Comparison of ENCODE assay signal across 25 cellular contexts in genomic region chr5:142491679-142492078, GRCh38.
DNase-seq lines count a peak whose midpoint lies in the region; ATAC-seq and TF ChIP-seq lines count a peak whose summit lies in the region.
"Had no signal": no experiment of that assay in that cellular context is flagged by ENCODE, and none has a peak within 500 bp of the region (broad histone marks: within the 10 kb centered on the region; RNA-seq: fewer than 3 reads in every experiment).

No MANE protein-coding gene starts in this region.

- H3K27ac ChIP-seq in heart right ventricle (peak overlapping the region; percentile 4 to 83 (median 56)), tibial nerve (peak overlapping the region; percentile 21 to 89 (median 62))

- H3K4me3 Mint-ChIP-seq in endothelial cell (ENCODE audit: unreplicated experiment): peak overlapping the region; percentile 2
- H3K4me3 Mint-ChIP-seq in nephron progenitor cell: no peak overlapping the region
- H3K4me3 Mint-ChIP-seq in effector memory CD8-positive, alpha-beta T cell: no peak overlapping the region
- H3K4me3 Mint-ChIP-seq: activated T-cell treated with anti-CD3 and anti-CD28 coated beads, Interleukin-2, amount 50 U/mL, for 24 hours; CD4-positive, CD25-positive, alpha-beta regulatory T cell; natural killer cell; T-helper 2 cell treated with Interferon-gamma antibody and Interleukin-4, amounts not matched to agents 5 μg/mL and 100 μg/mL, for 36 hours had no signal

- H3K27me3 Mint-ChIP-seq in endothelial cell (ENCODE audit: unreplicated experiment) (peaks cover 5% of the 10 kb centered on the region), nephron progenitor cell (ENCODE audit: low read depth, poor library complexity) (peaks cover 2% of the 10 kb centered on the region)
- H3K27me3 Mint-ChIP-seq in effector memory CD8-positive, alpha-beta T cell: peaks cover 3 to 18% of the 10 kb centered on the region in 2 donors
- H3K27me3 Mint-ChIP-seq: activated T-cell treated with anti-CD3 and anti-CD28 coated beads, Interleukin-2, amount 50 U/mL, for 24 hours; CD4-positive, CD25-positive, alpha-beta regulatory T cell had no signal

- ATAC-seq in heart right ventricle: no peak
- ATAC-seq in Right ventricle myocardium inferior: no peak
- no peak for ATAC-seq in GM21390 (IDR thresholded peaks at IDR 0.05; ENCODE audit: unreplicated experiment)
- ATAC-seq in effector memory CD8-positive, alpha-beta T cell (replicated peaks): no peak
- ATAC-seq: GM12878, left lobe of liver, natural killer cell had no signal

- 71 to 88% methylated on average over 8 of the region's 8 CpGs for whole genome bisulfite sequencing in heart right ventricle, 2 donors
- 69 to 70% methylated on average over 8 of the region's 8 CpGs for WGBS in tibial nerve, 2 donors

- H3K9me3 Mint-ChIP-seq in endothelial cell (ENCODE audit: unreplicated experiment): no peaks in the 10 kb centered on the region
- peaks cover 6% of the 10 kb centered on the region for H3K9me3 Mint-ChIP-seq in nephron progenitor cell
- H3K9me3 Mint-ChIP-seq in effector memory CD8-positive, alpha-beta T cell: no peaks in the 10 kb centered on the region
- H3K9me3 Mint-ChIP-seq: activated T-cell treated with anti-CD3 and anti-CD28 coated beads, Interleukin-2, amount 50 U/mL, for 24 hours; CD4-positive, CD25-positive, alpha-beta regulatory T cell; natural killer cell; T-helper 2 cell treated with Interferon-gamma antibody and Interleukin-4, amounts not matched to agents 5 μg/mL and 100 μg/mL, for 36 hours had no signal

- H3K27me3 ChIP-seq in heart right ventricle (no peaks in the 10 kb centered on the region), tibial nerve (no peaks in the 10 kb centered on the region)
- H3K27me3 ChIP-seq: right lobe of liver, tibial artery had no signal

- TF ChIP-seq EP300 in tibial nerve (IDR thresholded peaks at IDR 0.05): no peak

- peaks cover 45% of the 10 kb centered on the region for H3K4me1 Mint-ChIP-seq in endothelial cell (ENCODE audit: unreplicated experiment)
- H3K4me1 Mint-ChIP-seq in nephron progenitor cell: peaks cover 49% of the 10 kb centered on the region
- H3K4me1 Mint-ChIP-seq in effector memory CD8-positive, alpha-beta T cell (ENCODE audit: low read depth in 2 of 2): peaks cover 0 to under 1% of the 10 kb centered on the region in 2 donors

- peak overlapping the region; percentile 97 for H3K27ac Mint-ChIP-seq in endothelial cell (ENCODE audit: unreplicated experiment)
- peak overlapping the region; percentile 99 for H3K27ac Mint-ChIP-seq in nephron progenitor cell
- H3K27ac Mint-ChIP-seq in effector memory CD8-positive, alpha-beta T cell: no peak overlapping the region
- H3K27ac Mint-ChIP-seq: activated T-cell treated with anti-CD3 and anti-CD28 coated beads, Interleukin-2, amount 50 U/mL, for 24 hours; CD4-positive, CD25-positive, alpha-beta regulatory T cell; natural killer cell; T-helper 2 cell treated with Interferon-gamma antibody and Interleukin-4, amounts not matched to agents 5 μg/mL and 100 μg/mL, for 36 hours had no signal

- peaks cover under 1% of the 10 kb centered on the region for H3K36me3 Mint-ChIP-seq in endothelial cell (ENCODE audit: low read depth, unreplicated experiment)
- H3K36me3 Mint-ChIP-seq in nephron progenitor cell (ENCODE audit: low read depth): peaks cover 12% of the 10 kb centered on the region
- peaks cover under 1% of the 10 kb centered on the region for H3K36me3 Mint-ChIP-seq in effector memory CD8-positive, alpha-beta T cell (ENCODE audit: insufficient read depth)
- H3K36me3 Mint-ChIP-seq: CD4-positive, CD25-positive, alpha-beta regulatory T cell; natural killer cell had no signal

- H3K36me3 ChIP-seq in heart right ventricle: no peaks in the 10 kb centered on the region
- no peaks in the 10 kb centered on the region for H3K36me3 ChIP-seq in tibial nerve
- H3K36me3 ChIP-seq: right lobe of liver, tibial artery had no signal

- TF ChIP-seq CTCF in heart right ventricle (IDR thresholded peaks at IDR 0.05) (no peak), endothelial cell (IDR thresholded peaks at IDR 0.05; ENCODE audit: unreplicated experiment) (no peak), nephron progenitor cell (IDR thresholded peaks at IDR 0.05) (no peak), tibial nerve (IDR thresholded peaks at IDR 0.05) (no peak)

- TF ChIP-seq POLR2A in tibial nerve (IDR thresholded peaks at IDR 0.05): no peak

- H3K9me3 ChIP-seq in heart right ventricle: no peaks in the 10 kb centered on the region
- no peaks in the 10 kb centered on the region for H3K9me3 ChIP-seq in tibial nerve
- H3K9me3 ChIP-seq: right lobe of liver, tibial artery had no signal

- H3K4me3 ChIP-seq in heart right ventricle (no peak overlapping the region), tibial nerve (no peak overlapping the region)
- H3K4me3 ChIP-seq: GM12878, right lobe of liver, tibial artery had no signal

- H3K4me1 ChIP-seq in heart right ventricle: peaks cover 2 to 58% (median 19%) of the 10 kb centered on the region in 9 donors
- peaks cover 8 to 65% (median 24%) of the 10 kb centered on the region in 4 donors for H3K4me1 ChIP-seq in tibial nerve

- no peak for DNase-seq in heart right ventricle
- no peak for DNase-seq in Right ventricle myocardium inferior (ENCODE audit: missing footprints)
- peak; percentile 21 for DNase-seq in endothelial cell (ENCODE audit: low spot score)
- peak; percentile 11 for DNase-seq in nephron progenitor cell
- no peak for DNase-seq in tibial nerve (ENCODE audit: low spot score in 2 of 2)
- no peak for DNase-seq in NCI-H1436 treated with DMSO at 0.1 percent for 48 hours (lab: John Stamatoyannopoulos, UW)
- DNase-seq in effector memory CD8-positive, alpha-beta T cell: no peak
- DNase-seq: activated CD4-positive, alpha-beta T cell treated with anti-CD3 and anti-CD28 coated beads for 48 hours; activated gamma-delta T cell; activated T-cell treated with anti-CD3 and anti-CD28 coated beads, Interleukin-2, amount 50 U/mL, for 24 hours; CD4-positive, CD25-positive, alpha-beta regulatory T cell; Kasumi-1; MV-4-11; natural killer cell; NCI-H146; NCI-H2171; NCI-H510A treated with DMSO at 0.1 percent for 48 hours; right lobe of liver; stimulated activated CD4-positive, alpha-beta T cell treated with anti-CD3 and anti-CD28 coated beads, Interleukin-15, amount 100 ng/mL, for 24 hours; stimulated activated naive CD4-positive, alpha-beta T cell; tibial artery had no signal

- intact Hi-C loops in heart right ventricle (cut with DNase I) (loop anchor here in 1 of 10 donors (2.0 to 5.0 kb wide), 3 partner anchors 51 to 164 kb away; partner anchors contain the start of gene SPRY4), Right ventricle myocardium inferior (cut with DNase I) (loop anchor here (2.0 to 5.0 kb wide), 2 partner anchors 51 to 164 kb away; partner anchors contain the start of gene SPRY4)

Comparison
In these comparisons a context has a peak if more than half of its experiments do, and no peak if none do; other contexts are left out.
1. DNase-seq: peak in endothelial cell (single experiment) and nephron progenitor cell (single experiment); none in heart right ventricle (0 of 2), Right ventricle myocardium inferior (single experiment), tibial nerve (0 of 2), NCI-H1436 treated with DMSO at 0.1 percent for 48 hours (single experiment) and effector memory CD8-positive, alpha-beta T cell (0 of 3).
2. H3K27ac Mint-ChIP-seq: peak in endothelial cell (single experiment) and nephron progenitor cell (single experiment); none in effector memory CD8-positive, alpha-beta T cell (0 of 2).